Comparison of ENCODE assay signal across 1 cellular context in genomic region chr12:76138656-76139055, GRCh38.
A peak's percentile ranks its signal among the peaks of the same experiment; 100 is the strongest.
TF ChIP-seq lines count a peak whose summit lies in the region.

No MANE protein-coding gene starts in this region.

TF ChIP-seq in HEK293, 187 proteins besides CTCF, POLR2A, EP300 and RAD21 (continued from another document):
- TF ChIP-seq ZNF354C (tag by site-specific recombination; IDR thresholded peaks at IDR 0.05; ENCODE audit: borderline replicate concordance, low read depth) (no peak), ZNF394 (tag by site-specific recombination; IDR thresholded peaks at IDR 0.05; ENCODE audit: borderline replicate concordance) (no peak), GLIS1 (tag by site-specific recombination; IDR thresholded peaks at IDR 0.05) (no peak), ZNF692 (tag by site-specific recombination; IDR thresholded peaks at IDR 0.05) (no peak), GLI2 (tag by site-specific recombination; IDR thresholded peaks at IDR 0.05; ENCODE audit: borderline replicate concordance, low read depth) (no peak), ZNF280D (tag by site-specific recombination; IDR thresholded peaks at IDR 0.05) (0 out of 2 replicates have a peak, but pooled peaks have one; percentile 27), ZNF214 (tag by site-specific recombination; IDR thresholded peaks at IDR 0.05; ENCODE audit: borderline replicate concordance) (no peak), ZNF549 (tag by site-specific recombination; IDR thresholded peaks at IDR 0.05) (no peak), ZNF423 (tag by site-specific recombination; IDR thresholded peaks at IDR 0.05) (no peak)
TF ChIP-seq in HEK293: peak in this region for 2.
